Comparison of ENCODE assay signal across 8 cellular contexts in genomic region chr11:131511794-131512193, GRCh38.
DNase-seq lines count a peak whose midpoint lies in the region; ATAC-seq and TF ChIP-seq lines count a peak whose summit lies in the region.

No MANE protein-coding gene starts in this region.

- intact Hi-C loops in upper lobe of right lung (cut with DNase I) (no loop called here), gastrocnemius medialis (cut with DNase I; ENCODE audit: low total_unique reads) (no loop called here), ovary (cut with DNase I) (no loop called here)

- no peak for TF ChIP-seq POLR2A in gastrocnemius medialis (IDR thresholded peaks at IDR 0.05)
- no peak for TF ChIP-seq POLR2A in ovary (IDR thresholded peaks at IDR 0.05)

- H3K27me3 ChIP-seq in upper lobe of right lung, result no peaks in the 10 kb centered on the region
- no peaks in the 10 kb centered on the region for H3K27me3 ChIP-seq in gastrocnemius medialis
- H3K27me3 ChIP-seq in ovary, result no peaks in the 10 kb centered on the region

- DNase-seq in AG10803 (ENCODE audit: low read depth) (peak; percentile 2), NCI-H69 (lab: John Stamatoyannopoulos, UW) (peak; percentile 58), germinal center (ENCODE audit: low spot score) (peak; percentile 42), upper lobe of right lung (no peak), gastrocnemius medialis (no peak), ovary (no peak)
- no peak for DNase-seq in activated CD4-positive, alpha-beta T cell treated with anti-CD3 and anti-CD28 coated beads for 4 hours

- H3K4me1 ChIP-seq in upper lobe of right lung, result no peaks in the 10 kb centered on the region
- no peaks in the 10 kb centered on the region for H3K4me1 ChIP-seq in gastrocnemius medialis
- no peaks in the 10 kb centered on the region for H3K4me1 ChIP-seq in ovary (ENCODE audit: insufficient read depth)

- H3K4me3 ChIP-seq in AG10803 (ENCODE audit: low read length) (no peak overlapping the region), upper lobe of right lung (no peak overlapping the region), gastrocnemius medialis (no peak overlapping the region), ovary (no peak overlapping the region)

- H3K36me3 ChIP-seq in upper lobe of right lung, result no peaks in the 10 kb centered on the region
- no peaks in the 10 kb centered on the region for H3K36me3 ChIP-seq in gastrocnemius medialis
- H3K36me3 ChIP-seq in ovary, result no peaks in the 10 kb centered on the region

- WGBS in ovary, 3 donors, result 68 to 78% (median 73%) methylated on average over 9 of the region's 9 CpGs

- peak; percentile 79 for ATAC-seq in GM18867 (IDR thresholded peaks at IDR 0.05; ENCODE audit: unreplicated experiment)
- peak; percentile 77 for ATAC-seq in upper lobe of right lung
- ATAC-seq in gastrocnemius medialis, result no peak

- peak; percentile 49 for TF ChIP-seq CTCF in AG10803 (conservative IDR thresholded peaks at IDR 0.05; ENCODE audit: low read length)
- peak; percentile 50 for TF ChIP-seq CTCF in upper lobe of right lung (IDR thresholded peaks at IDR 0.05)
- TF ChIP-seq CTCF in gastrocnemius medialis (IDR thresholded peaks at IDR 0.05 in 4 of 5, conservative IDR thresholded peaks at IDR 0.05 in 1 of 5), result peak in 1 of 5 experiments; percentile 37
- TF ChIP-seq CTCF in ovary (IDR thresholded peaks at IDR 0.05), result no peak

- no peak overlapping the region for H3K27ac ChIP-seq in upper lobe of right lung
- H3K27ac ChIP-seq in gastrocnemius medialis, result no peak overlapping the region
- no peak overlapping the region for H3K27ac ChIP-seq in ovary

- in situ Hi-C loops in gastrocnemius medialis (cut with MboI; ENCODE audit: low sequenced_read_pairs in 4 of 4), result loop anchor here in 2 of 4 donors (10.0 to 25.0 kb wide), 2 partner anchors 447 to 449 kb away; no protein-coding TSS in a partner anchor

- H3K9me3 ChIP-seq in upper lobe of right lung, result no peaks in the 10 kb centered on the region
- H3K9me3 ChIP-seq in gastrocnemius medialis, result no peaks in the 10 kb centered on the region
- H3K9me3 ChIP-seq in ovary, result no peaks in the 10 kb centered on the region

- TF ChIP-seq EP300 in ovary (IDR thresholded peaks at IDR 0.05), result no peak

Comparison
In these comparisons a context has a peak if more than half of its experiments do, and no peak if none do; other contexts are left out.
1. DNase-seq: peak in AG10803 (single experiment), NCI-H69 (single experiment) and germinal center (single experiment); none in upper lobe of right lung (single experiment), gastrocnemius medialis (0 of 2), ovary (0 of 5) and activated CD4-positive, alpha-beta T cell treated with anti-CD3 and anti-CD28 coated beads for 4 hours (0 of 2).
2. CTCF ChIP-seq: peak in AG10803 (single experiment) and upper lobe of right lung (single experiment); none in ovary (0 of 3).
3. ATAC-seq: peak in GM18867 (single experiment) and upper lobe of right lung (single experiment); none in gastrocnemius medialis (0 of 2).